14 cellular contexts compared by ENCODE assay signal in the genomic region with DNA sequence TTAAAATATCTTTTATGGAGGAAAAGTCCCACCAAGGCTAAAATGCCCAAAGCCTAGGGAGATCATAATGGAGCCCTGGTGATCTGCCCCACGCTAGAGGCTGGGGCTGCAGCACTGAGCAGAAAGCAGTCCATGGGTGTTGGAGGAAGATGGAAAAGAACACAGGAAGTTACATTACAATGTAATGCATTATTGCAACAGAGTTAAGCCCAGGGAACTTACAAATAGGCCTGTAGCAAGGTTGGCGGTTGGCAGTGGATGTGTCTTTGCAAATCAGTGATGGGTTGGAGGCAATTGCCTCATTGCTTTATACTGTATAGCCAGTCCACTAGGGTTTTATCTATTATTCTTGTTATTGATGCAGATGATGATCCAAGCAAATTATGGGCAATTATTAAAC.
"Had no signal": no experiment of that assay in that cellular context is flagged by ENCODE, and none has a peak within 500 bp of the region (broad histone marks: within the 10 kb centered on the region; RNA-seq: fewer than 3 reads in every experiment).

No MANE protein-coding gene starts in this region.

- H3K27me3 ChIP-seq: dorsolateral prefrontal cortex, gastroesophageal sphincter, ovary, thyroid gland had no signal

- H3K9me3 Mint-ChIP-seq: activated CD4-positive, alpha-beta T cell treated with anti-CD3 and anti-CD28 coated beads, Interleukin-2, amount 10 ng/mL, durations not matched to agents 7 days and 5 days; activated naive CD4-positive, alpha-beta T cell treated with anti-CD3 and anti-CD28 coated beads, Interleukin-2, amount 50 U/mL, for 24 hours had no signal

- H3K4me1 Mint-ChIP-seq: activated CD4-positive, alpha-beta T cell treated with anti-CD3 and anti-CD28 coated beads, Interleukin-2, amount 10 ng/mL, durations not matched to agents 7 days and 5 days; activated naive CD4-positive, alpha-beta T cell treated with anti-CD3 and anti-CD28 coated beads, Interleukin-2, amount 50 U/mL, for 24 hours had no signal

- H3K36me3 ChIP-seq: gastroesophageal sphincter, left ventricle myocardium inferior, ovary, thyroid gland had no signal

- H3K4me1 ChIP-seq: gastroesophageal sphincter, left ventricle myocardium inferior, thyroid gland had no signal

- H3K36me3 Mint-ChIP-seq: activated naive CD4-positive, alpha-beta T cell treated with anti-CD3 and anti-CD28 coated beads, Interleukin-2, amount 50 U/mL, for 24 hours; brain had no signal

- H3K9me3 ChIP-seq: ovary, thyroid gland had no signal

- H3K4me3 Mint-ChIP-seq: activated CD4-positive, alpha-beta T cell treated with anti-CD3 and anti-CD28 coated beads, Interleukin-2, amount 10 ng/mL, durations not matched to agents 7 days and 5 days; activated naive CD4-positive, alpha-beta T cell treated with anti-CD3 and anti-CD28 coated beads, Interleukin-2, amount 50 U/mL, for 24 hours; brain had no signal

- H3K4me3 ChIP-seq: dorsolateral prefrontal cortex, gastroesophageal sphincter, left ventricle myocardium inferior, ovary, thyroid gland had no signal

- ATAC-seq: gastroesophageal sphincter had no signal

- H3K27ac Mint-ChIP-seq: activated CD4-positive, alpha-beta T cell treated with anti-CD3 and anti-CD28 coated beads, Interleukin-2, amount 10 ng/mL, durations not matched to agents 7 days and 5 days; activated naive CD4-positive, alpha-beta T cell treated with anti-CD3 and anti-CD28 coated beads, Interleukin-2, amount 50 U/mL, for 24 hours; brain had no signal

- H3K27ac ChIP-seq: dorsolateral prefrontal cortex, gastroesophageal sphincter, left ventricle myocardium inferior, ovary, thyroid gland had no signal

- H3K27me3 Mint-ChIP-seq: activated CD4-positive, alpha-beta T cell treated with anti-CD3 and anti-CD28 coated beads, Interleukin-2, amount 10 ng/mL, durations not matched to agents 7 days and 5 days; activated naive CD4-positive, alpha-beta T cell treated with anti-CD3 and anti-CD28 coated beads, Interleukin-2, amount 50 U/mL, for 24 hours; brain had no signal

- DNase-seq: activated CD4-positive, alpha-beta T cell treated with anti-CD3 and anti-CD28 coated beads, Interleukin-2, amount 10 ng/mL, durations not matched to agents 7 days and 5 days; activated CD4-positive, CD25-positive, alpha-beta regulatory T cell; activated effector memory CD4-positive, alpha-beta T cell treated with Interleukin-2 at 50 U/mL for 16 hours; amygdala; dorsolateral prefrontal cortex; kidney; left ventricle myocardium inferior; mesenchymal stem cell; ovary; T-helper 2 cell; thyroid gland had no signal
